ENCODE assay signal across 34 cellular contexts in the genomic region with DNA sequence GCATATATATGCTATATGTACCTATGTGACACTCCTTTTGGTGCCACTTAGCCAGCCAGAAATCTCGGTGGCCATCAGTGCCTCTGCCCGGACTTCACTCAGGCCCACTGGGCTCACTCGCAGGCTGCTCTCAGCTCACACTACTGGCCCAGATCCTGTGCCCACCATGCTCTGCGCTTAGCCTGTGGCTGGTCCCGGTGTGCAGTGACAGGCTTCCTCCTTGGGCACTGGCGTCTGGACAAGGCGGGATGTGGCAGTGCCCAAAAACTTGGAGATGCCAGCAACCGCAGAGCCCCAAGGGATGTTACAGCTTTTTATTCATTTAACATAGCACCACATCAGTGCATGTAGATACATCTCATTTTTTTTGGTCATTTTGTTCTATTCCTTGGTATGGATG.
"Had no signal": no experiment of that assay in that cellular context is flagged by ENCODE, and none has a peak within 500 bp of the region (broad histone marks: within the 10 kb centered on the region; RNA-seq: fewer than 3 reads in every experiment).

No MANE protein-coding gene starts in this region.

- ATAC-seq: activated naive CD8-positive, alpha-beta T cell treated with anti-CD3 and anti-CD28 coated beads, Interleukin-2, amount 50 U/mL, for 24 hours; activated T-cell treated with anti-CD3 and anti-CD28 coated beads, Interleukin-2, amount 50 U/mL, for 4 hours had no signal

- DNase-seq: activated B cell treated with CpG ODN at 0.5 μM for 24 hours; activated CD4-positive, alpha-beta memory T cell treated with anti-CD3 and anti-CD28 coated beads for 36 hours; activated CD4-positive, alpha-beta T cell treated with anti-CD3 and anti-CD28 coated beads for 4 hours; activated CD4-positive, alpha-beta T cell treated with anti-CD3 and anti-CD28 coated beads, Interleukin-2, amount 50 U/mL, for 1 hour; activated CD4-positive, CD25-positive, alpha-beta regulatory T cell treated with anti-CD3 and anti-CD28 coated beads, Interleukin-2, amount 50 U/mL, for 72 hours; activated CD8-positive, alpha-beta memory T cell treated with anti-CD3 and anti-CD28 coated beads, Interleukin-2, amount 50 U/mL, for 4 hours; activated gamma-delta T cell treated with Interleukin-2 at 50 U/mL for 16 hours; activated naive CD4-positive, alpha-beta T cell treated with anti-CD3 and anti-CD28 coated beads, Interleukin-2, amount 10 ng/mL, durations not matched to agents 7 days and 5 days; activated naive CD8-positive, alpha-beta T cell treated with anti-CD3 and anti-CD28 coated beads, Interleukin-2, amount 50 U/mL, for 24 hours; activated T-cell treated with anti-CD3 and anti-CD28 coated beads for 4 hours; activated T-cell treated with anti-CD3 and anti-CD28 coated beads, Interleukin-2, amount 50 U/mL, for 4 hours; anterior cingulate cortex; caudate nucleus; Kasumi-1; KG1; MM.1S; MV-4-11; NCI-H1092; NCI-H1436 treated with DMSO at 0.1 percent for 48 hours; NCI-H1694 treated with DMSO at 0.1 percent for 48 hours; NCI-H2029; NCI-H345; NCI-H526; NCI-H748 treated with DMSO at 0.1 percent for 48 hours; PC-9; SIG-M5; SW 1271; T-helper 1 cell; T-helper 2 cell; T-helper 9 cell had no signal

- H3K27ac Mint-ChIP-seq: activated B cell treated with CpG ODN at 0.5 μM for 24 hours; activated CD4-positive, alpha-beta memory T cell treated with anti-CD3 and anti-CD28 coated beads for 36 hours; activated naive CD4-positive, alpha-beta T cell treated with anti-CD3 and anti-CD28 coated beads, Interleukin-2, amount 10 ng/mL, durations not matched to agents 7 days and 5 days; activated naive CD8-positive, alpha-beta T cell; activated naive CD8-positive, alpha-beta T cell treated with anti-CD3 and anti-CD28 coated beads, Interleukin-2, amount 50 U/mL, for 24 hours; activated T-helper 1 cell treated with anti-CD3 and anti-CD28 coated beads, Interleukin-12 subunit alpha, Interleukin-12 subunit beta, Interleukin-2, Interleukin-4 antibody, amounts not matched to agents 30 ng/mL and 10 ng/mL and 1 ng/mL, durations not matched to agents 14 hours and 24 hours and 36 hours had no signal

- H3K9me3 Mint-ChIP-seq: activated B cell treated with CpG ODN at 0.5 μM for 24 hours; activated CD4-positive, alpha-beta memory T cell treated with anti-CD3 and anti-CD28 coated beads for 36 hours; activated naive CD4-positive, alpha-beta T cell treated with anti-CD3 and anti-CD28 coated beads, Interleukin-2, amount 10 ng/mL, durations not matched to agents 7 days and 5 days; activated naive CD8-positive, alpha-beta T cell treated with anti-CD3 and anti-CD28 coated beads, Interleukin-2, amount 50 U/mL, for 24 hours; activated T-cell treated with anti-CD3 and anti-CD28 coated beads, Interleukin-2, amount 50 U/mL, for 4 hours; activated T-helper 1 cell treated with anti-CD3 and anti-CD28 coated beads, Interleukin-12 subunit alpha, Interleukin-12 subunit beta, Interleukin-2, Interleukin-4 antibody, amounts not matched to agents 30 ng/mL and 10 ng/mL and 1 ng/mL, durations not matched to agents 14 hours and 24 hours and 36 hours; brain had no signal

- H3K4me3 Mint-ChIP-seq: activated B cell treated with CpG ODN at 0.5 μM for 24 hours; activated CD4-positive, alpha-beta memory T cell treated with anti-CD3 and anti-CD28 coated beads for 36 hours; activated naive CD4-positive, alpha-beta T cell treated with anti-CD3 and anti-CD28 coated beads, Interleukin-2, amount 10 ng/mL, durations not matched to agents 7 days and 5 days; activated naive CD8-positive, alpha-beta T cell; activated naive CD8-positive, alpha-beta T cell treated with anti-CD3 and anti-CD28 coated beads, Interleukin-2, amount 50 U/mL, for 24 hours; activated T-cell treated with anti-CD3 and anti-CD28 coated beads, Interleukin-2, amount 50 U/mL, for 4 hours; activated T-helper 1 cell treated with anti-CD3 and anti-CD28 coated beads, Interleukin-12 subunit alpha, Interleukin-12 subunit beta, Interleukin-2, Interleukin-4 antibody, amounts not matched to agents 30 ng/mL and 10 ng/mL and 1 ng/mL, durations not matched to agents 14 hours and 24 hours and 36 hours had no signal

- H3K4me1 Mint-ChIP-seq: activated B cell treated with CpG ODN at 0.5 μM for 24 hours; activated naive CD4-positive, alpha-beta T cell treated with anti-CD3 and anti-CD28 coated beads, Interleukin-2, amount 10 ng/mL, durations not matched to agents 7 days and 5 days; activated naive CD8-positive, alpha-beta T cell treated with anti-CD3 and anti-CD28 coated beads, Interleukin-2, amount 50 U/mL, for 24 hours had no signal

- H3K4me3 ChIP-seq: PC-9 had no signal

- FAIRE-seq: bronchial epithelial cell had no signal

- H3K27me3 Mint-ChIP-seq: activated naive CD8-positive, alpha-beta T cell treated with anti-CD3 and anti-CD28 coated beads, Interleukin-2, amount 50 U/mL, for 24 hours; brain had no signal

- H3K36me3 Mint-ChIP-seq: activated CD4-positive, alpha-beta memory T cell treated with anti-CD3 and anti-CD28 coated beads for 36 hours; activated naive CD4-positive, alpha-beta T cell treated with anti-CD3 and anti-CD28 coated beads, Interleukin-2, amount 10 ng/mL, durations not matched to agents 7 days and 5 days; activated naive CD8-positive, alpha-beta T cell; brain had no signal
